In genomic region chr17:29859445-29859844, GRCh38 we compare ENCODE assay signal across 7 cellular contexts.
A peak's percentile ranks its signal among the peaks of the same experiment; 100 is the strongest.
DNase-seq lines count a peak whose midpoint lies in the region; ATAC-seq, FAIRE-seq and TF ChIP-seq lines count a peak whose summit lies in the region.
"Not testable (repeated sequence)": the region's sequence is repeated elsewhere in the genome, so short reads cannot be mapped to it uniquely, and the experiment has no call there.

No MANE protein-coding gene starts in this region.

- not testable (repeated sequence) for H3K4me1 ChIP-seq in HEK293 (ENCODE audit: control insufficient read depth, insufficient read depth, low read length); K562 (replicated peaks in 1 of 2; ENCODE audit: control insufficient read depth in 2 of 2, insufficient read depth in 2 of 2, low read length in 2 of 2)
- H3K4me1 ChIP-seq in neutrophil (ENCODE audit: control insufficient read depth in 1 of 2, insufficient read depth in 1 of 2, low read depth in 1 of 2, low read length in 1 of 2): peaks cover 59 to 80% of the 10 kb centered on the region in 2 experiments

- H3K9me3 ChIP-seq in HEK293 (ENCODE audit: control insufficient read depth, insufficient read depth, low read depth, low read length); K562 (replicated peaks; ENCODE audit: control insufficient read depth, insufficient read depth, low read depth, low read length); neutrophil: not testable (repeated sequence)

- peaks cover 47% of the 10 kb centered on the region for H3K4me1 Mint-ChIP-seq in CD14-positive monocyte
- peaks cover 39% of the 10 kb centered on the region for H3K4me1 Mint-ChIP-seq in dendritic cell treated with granulocyte-macrophage colony-stimulating factor and Interleukin-4, amounts not matched to agents 40 ng/mL and 50 ng/mL, for 4 days (ENCODE audit: low read depth)

- CTCF ChIA-PET in HEK293 (lab: Yijun Ruan, JAX): interaction anchor here (0.6 to 1.4 kb wide), 2 partner anchors 14 to 234 kb away, joined by 3 to 4 read pairs; no protein-coding TSS in a partner anchor
- CTCF ChIA-PET in K562 (lab: Yijun Ruan, JAX; ENCODE audit: low intra/inter-chr PET ratio): not testable (repeated sequence)

- H2AFZ ChIP-seq in K562 (ENCODE audit: low read depth, low read length): not testable (repeated sequence)

- TF ChIP-seq RAD21 in K562 (CRISPR knock-in tag; conservative IDR thresholded peaks at IDR 0.05 in 1 of 2, IDR thresholded peaks at IDR 0.05 in 1 of 2): not testable (repeated sequence)

- H3K36me3 ChIP-seq in HEK293 (ENCODE audit: control insufficient read depth in 2 of 2, insufficient read depth in 1 of 2, low read length in 2 of 2); K562 (ENCODE audit: control insufficient read depth, insufficient read depth, low read length); neutrophil: not testable (repeated sequence)

- not testable (repeated sequence) for ATAC-seq in SK-N-SH treated with all-trans-retinoic acid at 6 μM for 48 hours, K562

- not testable (repeated sequence) for H3K79me2 ChIP-seq in K562 (ENCODE audit: control insufficient read depth, insufficient read depth, low read length)

- H3K27me3 ChIP-seq in K562 (ENCODE audit: control insufficient read depth in 2 of 2, insufficient read depth in 2 of 2, low read length in 2 of 2); neutrophil: not testable (repeated sequence)

- BruUV-seq in K562 (replicated peaks; lab: Mats Ljungman, UMichigan): not testable (repeated sequence)

- POLR2A ChIA-PET in HEK293 (lab: Yijun Ruan, JAX); K562 (lab: Yijun Ruan, JAX): not testable (repeated sequence)

- not testable (repeated sequence) for H3K27ac ChIP-seq in HEK293 (ENCODE audit: extremely low read depth, low read depth, low read length); K562 (ENCODE audit: extremely low read depth, low read depth, low read length)
- H3K27ac ChIP-seq in epithelial cell of prostate (peak overlapping the region; percentile 65), neutrophil (peak overlapping the region; percentile 83)

- TF ChIP-seq EP300 in K562 (IDR thresholded peaks at IDR 0.05; ENCODE audit: low read length): not testable (repeated sequence)

- not testable (repeated sequence) for TF ChIP-seq POLR2A in K562 (conservative IDR thresholded peaks at IDR 0.05)

- H3K9me1 ChIP-seq in K562 (ENCODE audit: control insufficient read depth, insufficient read depth, low read length): not testable (repeated sequence)

- FAIRE-seq in K562 (lab: Jason Lieb, UNC): not testable (repeated sequence)

- H3K27me3 Mint-ChIP-seq in CD14-positive monocyte (ENCODE audit: low read depth in 3 of 3); dendritic cell treated with granulocyte-macrophage colony-stimulating factor and Interleukin-4, amounts not matched to agents 40 ng/mL and 50 ng/mL, for 4 days: not testable (repeated sequence)

- intact Hi-C loops in CD14-positive monocyte (cut with micrococcal nuclease): loop anchor here in 1 of 2 donors (10.0 kb wide), 1 partner anchor 65 kb away; no protein-coding TSS in a partner anchor
- intact Hi-C loops in K562 (cut with micrococcal nuclease); dendritic cell treated with granulocyte-macrophage colony-stimulating factor and Interleukin-4, amounts not matched to agents 40 ng/mL and 50 ng/mL, for 4 days (cut with micrococcal nuclease): not testable (repeated sequence)

- peak overlapping the region in 4 of 7 donors; percentile 54 to 90 (median 76) for H3K27ac Mint-ChIP-seq in CD14-positive monocyte
- H3K27ac Mint-ChIP-seq in dendritic cell treated with granulocyte-macrophage colony-stimulating factor and Interleukin-4, amounts not matched to agents 40 ng/mL and 50 ng/mL, for 4 days: peak overlapping the region; percentile 57

- H3K4me3 Mint-ChIP-seq in CD14-positive monocyte; dendritic cell treated with granulocyte-macrophage colony-stimulating factor and Interleukin-4, amounts not matched to agents 40 ng/mL and 50 ng/mL, for 4 days: not testable (repeated sequence)

- H3K36me3 Mint-ChIP-seq in CD14-positive monocyte; dendritic cell treated with granulocyte-macrophage colony-stimulating factor and Interleukin-4, amounts not matched to agents 40 ng/mL and 50 ng/mL, for 4 days (ENCODE audit: low read depth): not testable (repeated sequence)

- H3K4me2 ChIP-seq in K562 (ENCODE audit: insufficient read depth, low read length): not testable (repeated sequence)

- not testable (repeated sequence) for H4K20me1 ChIP-seq in K562 (replicated peaks; ENCODE audit: control insufficient read depth, insufficient read depth, low read length)

- 66% methylated on average over 4 of the region's 4 CpGs for WGBS in K562 (ENCODE audit: insufficient coverage, low coverage, missing lambda C conversion rate)

- in situ Hi-C loops in K562 (cut with MboI): not testable (repeated sequence)

- H3K4me3 ChIP-seq in HEK293 (ENCODE audit: low read depth, low read length); K562; neutrophil (ENCODE audit: low read depth in 1 of 2, low read length in 1 of 2): not testable (repeated sequence)

- H3K9me3 Mint-ChIP-seq in CD14-positive monocyte: peaks cover 0 to 13% (median 4%) of the 10 kb centered on the region in 7 donors
- peaks cover 21% of the 10 kb centered on the region for H3K9me3 Mint-ChIP-seq in dendritic cell treated with granulocyte-macrophage colony-stimulating factor and Interleukin-4, amounts not matched to agents 40 ng/mL and 50 ng/mL, for 4 days

- not testable (repeated sequence) for H3K9ac ChIP-seq in K562 (ENCODE audit: insufficient read depth in 1 of 2, low read depth in 2 of 2, low read length in 2 of 2)

- not testable (repeated sequence) for TF ChIP-seq CTCF in CD14-positive monocyte (IDR thresholded peaks at IDR 0.05); HEK293 (tag by site-specific recombination; IDR thresholded peaks at IDR 0.05); K562 (IDR thresholded peaks at IDR 0.05 in 2 of 3, conservative IDR thresholded peaks at IDR 0.05 in 1 of 3; ENCODE audit: insufficient read depth in 2 of 3, low read depth in 1 of 3, low read length in 3 of 3); neutrophil (IDR thresholded peaks at IDR 0.05)

- DNase-seq in CD14-positive monocyte (ENCODE audit: low spot score); K562 (ENCODE audit: extremely low read depth in 1 of 4, low spot score in 3 of 4); epithelial cell of prostate (ENCODE audit: low read depth, low spot score): not testable (repeated sequence)

TF ChIP-seq in HEK293, 187 proteins besides CTCF, POLR2A, EP300 and RAD21:
- peak; percentile 84 for TF ChIP-seq ZNF146 (tag by site-specific recombination; IDR thresholded peaks at IDR 0.05)

TF ChIP-seq in SK-N-SH treated with all-trans-retinoic acid at 6 μM for 48 hours, 23 proteins besides CTCF, POLR2A, EP300 and RAD21:
- TF ChIP-seq ZNF8 (CRISPR knock-in tag; IDR thresholded peaks at IDR 0.05): peak; percentile 36; the same call in 1 of the 2 replicates
TF ChIP-seq in SK-N-SH treated with all-trans-retinoic acid at 6 μM for 48 hours: peak in this region for 1; not testable (repeated sequence) for 22.

TF ChIP-seq in K562, 482 proteins besides CTCF, POLR2A, EP300 and RAD21:
- peak; percentile 68 for TF ChIP-seq ZNF146 (CRISPR knock-in tag; IDR thresholded peaks at IDR 0.05; ENCODE audit: unreplicated experiment)
